In the genomic region with DNA sequence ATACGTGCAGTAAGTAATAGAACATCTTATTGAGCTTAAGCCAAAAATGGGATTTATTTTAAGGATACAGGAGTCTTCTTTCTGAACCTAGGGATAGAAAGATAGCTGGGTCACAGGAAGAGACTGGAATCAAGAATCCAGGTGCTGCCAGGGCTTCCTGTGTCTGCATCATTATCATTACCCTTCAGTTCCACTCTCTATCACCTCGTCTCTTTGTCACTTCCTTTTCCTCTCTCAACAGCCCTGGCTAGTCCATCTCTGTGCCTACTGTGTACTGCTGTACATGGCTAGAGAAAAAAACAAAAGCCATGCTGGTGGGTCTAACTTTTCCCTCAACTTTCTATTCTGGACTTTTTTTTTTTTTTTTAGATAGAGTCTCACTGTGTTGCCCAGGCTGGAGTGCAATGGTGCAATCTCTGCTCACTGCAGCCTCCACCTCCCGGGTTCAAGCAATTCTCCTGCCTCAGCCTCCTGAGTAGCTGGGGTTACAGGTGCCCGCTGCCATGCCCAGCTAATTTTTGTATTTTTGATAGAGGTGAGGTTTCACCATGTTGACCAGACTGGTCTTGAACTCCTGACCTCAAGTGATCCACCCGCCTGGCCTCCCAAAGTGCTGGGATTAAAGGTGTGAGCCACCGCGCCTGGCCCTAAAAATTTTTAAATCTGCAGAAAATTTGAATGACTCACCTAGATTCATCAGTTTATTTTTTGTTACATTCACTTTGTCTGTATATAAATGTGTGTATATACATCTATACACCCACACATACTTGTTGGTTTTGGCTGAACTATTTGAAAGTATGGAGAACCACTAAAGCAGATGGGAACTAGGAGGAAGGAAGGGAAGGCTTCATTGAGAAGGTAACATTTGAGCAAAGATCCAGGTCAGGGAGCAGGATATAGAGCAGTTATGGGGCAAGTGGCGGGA, we compare ENCODE assay signal across 1 cellular context.
A peak's percentile ranks its signal among the peaks of the same experiment; 100 is the strongest.
TF ChIP-seq lines count a peak whose summit lies in the region.

No MANE protein-coding gene starts in this region.

TF ChIP-seq in HepG2, 621 proteins besides CTCF, POLR2A, EP300 and RAD21:
- TF ChIP-seq SIN3A (IDR thresholded peaks at IDR 0.05; ENCODE audit: borderline replicate concordance, low read depth, low read length) (no peak), ZNF121 (CRISPR knock-in tag; IDR thresholded peaks at IDR 0.05) (peak; percentile 66; the same call in 1 of the 2 replicates)
